In genomic region chr20:40431112-40431511, GRCh38 we compare ENCODE assay signal across 26 cellular contexts.
"Had no signal": no experiment of that assay in that cellular context is flagged by ENCODE, and none has a peak within 500 bp of the region (broad histone marks: within the 10 kb centered on the region; RNA-seq: fewer than 3 reads in every experiment).

No MANE protein-coding gene starts in this region.

- H3K4me1 Mint-ChIP-seq: naive thymus-derived CD8-positive, alpha-beta T cell; nephron; neural crest cell; stimulated activated memory B cell treated with anti-CD40 and anti-IgM and Interleukin-4, amounts not matched to agents 10 μg/mL and 1 μg/mL and 100 μg/mL, for 72 hours; stimulated activated naive CD8-positive, alpha-beta T cell treated with anti-CD3 and anti-CD28 coated beads, Interleukin-15, amount 100 ng/mL, for 72 hours had no signal

- H3K36me3 ChIP-seq: left lung, lower lobe of right lung, right atrium auricular region, right lobe of liver, tibial nerve, upper lobe of left lung, vagina had no signal

- H3K4me2 ChIP-seq: smooth muscle cell had no signal

- H3K27ac ChIP-seq: left lung, lower lobe of right lung, parathyroid adenoma, right atrium auricular region, right lobe of liver, tibial nerve, upper lobe of left lung, vagina had no signal

- H3K27ac Mint-ChIP-seq: naive thymus-derived CD8-positive, alpha-beta T cell; nephron; progenitor cell of endocrine pancreas; stimulated activated memory B cell treated with anti-CD40 and anti-IgM and Interleukin-4, amounts not matched to agents 10 μg/mL and 1 μg/mL and 100 μg/mL, for 72 hours; stimulated activated naive CD8-positive, alpha-beta T cell treated with anti-CD3 and anti-CD28 coated beads, Interleukin-15, amount 100 ng/mL, for 72 hours had no signal

- H2AFZ ChIP-seq: parathyroid adenoma had no signal

- ATAC-seq: left colon; left lung; lower lobe of right lung; naive thymus-derived CD8-positive, alpha-beta T cell; right lobe of liver; stimulated activated memory B cell treated with anti-CD40 and anti-IgM and Interleukin-4, amounts not matched to agents 10 μg/mL and 1 μg/mL and 100 μg/mL, for 72 hours; stimulated activated naive CD8-positive, alpha-beta T cell treated with anti-CD3 and anti-CD28 coated beads, Interleukin-15, amount 100 ng/mL, for 72 hours had no signal

- H3K9ac ChIP-seq: parathyroid adenoma had no signal

- H3K4me3 ChIP-seq: left lung, lower lobe of right lung, right atrium auricular region, right lobe of liver, smooth muscle cell, tibial nerve, upper lobe of left lung, vagina had no signal

- H3K4me3 Mint-ChIP-seq: naive thymus-derived CD8-positive, alpha-beta T cell; nephron; neural crest cell; stimulated activated memory B cell treated with anti-CD40 and anti-IgM and Interleukin-4, amounts not matched to agents 10 μg/mL and 1 μg/mL and 100 μg/mL, for 72 hours; stimulated activated naive CD8-positive, alpha-beta T cell treated with anti-CD3 and anti-CD28 coated beads, Interleukin-15, amount 100 ng/mL, for 72 hours had no signal

- H3K9me3 Mint-ChIP-seq: neural crest cell; stimulated activated memory B cell treated with anti-CD40 and anti-IgM and Interleukin-4, amounts not matched to agents 10 μg/mL and 1 μg/mL and 100 μg/mL, for 72 hours; stimulated activated naive CD8-positive, alpha-beta T cell treated with anti-CD3 and anti-CD28 coated beads, Interleukin-15, amount 100 ng/mL, for 72 hours had no signal

- H3K4me1 ChIP-seq: lower lobe of right lung, parathyroid adenoma, right atrium auricular region, right lobe of liver, tibial nerve, upper lobe of left lung, vagina had no signal

- FAIRE-seq: kidney had no signal

- H3K9me3 ChIP-seq: left lung, lower lobe of right lung, right atrium auricular region, right lobe of liver, tibial nerve, upper lobe of left lung, vagina had no signal

- H3K27me3 ChIP-seq: left lung, right atrium auricular region, right lobe of liver, tibial nerve, upper lobe of left lung, vagina had no signal

- DNase-seq: hippocampal formation; kidney; left colon; left lung; lower lobe of right lung; mesenchymal stem cell; naive thymus-derived CD8-positive, alpha-beta T cell; nucleus accumbens; right lobe of liver; stimulated activated CD4-positive, alpha-beta T cell treated with anti-CD3 and anti-CD28 coated beads, Interleukin-1b, Interleukin-23, amount 100 ng/mL, for 48 hours; stimulated activated CD4-positive, alpha-beta T cell treated with anti-CD3 and anti-CD28 coated beads, Interleukin-2, amount 100 ng/mL, for 48 hours; stimulated activated CD4-positive, alpha-beta T cell treated with anti-CD3 and anti-CD28 coated beads, Interleukin-4, amount 100 ng/mL, for 4 hours; stimulated activated CD8-positive, alpha-beta memory T cell treated with anti-CD3 and anti-CD28 coated beads, Interleukin-4, amount 100 ng/mL, for 48 hours; stimulated activated naive CD4-positive, alpha-beta T cell treated with Interleukin-2 at 50 U/mL for 16 hours; stimulated activated naive CD8-positive, alpha-beta T cell treated with anti-CD3 and anti-CD28 coated beads, Interleukin-15, amount 100 ng/mL, for 72 hours; substantia nigra; upper lobe of left lung had no signal

- H3K79me2 ChIP-seq: parathyroid adenoma had no signal

- H3K36me3 Mint-ChIP-seq: naive thymus-derived CD8-positive, alpha-beta T cell; stimulated activated memory B cell treated with anti-CD40 and anti-IgM and Interleukin-4, amounts not matched to agents 10 μg/mL and 1 μg/mL and 100 μg/mL, for 72 hours had no signal
